Comparison of ENCODE assay signal across 8 cellular contexts in the genomic region with DNA sequence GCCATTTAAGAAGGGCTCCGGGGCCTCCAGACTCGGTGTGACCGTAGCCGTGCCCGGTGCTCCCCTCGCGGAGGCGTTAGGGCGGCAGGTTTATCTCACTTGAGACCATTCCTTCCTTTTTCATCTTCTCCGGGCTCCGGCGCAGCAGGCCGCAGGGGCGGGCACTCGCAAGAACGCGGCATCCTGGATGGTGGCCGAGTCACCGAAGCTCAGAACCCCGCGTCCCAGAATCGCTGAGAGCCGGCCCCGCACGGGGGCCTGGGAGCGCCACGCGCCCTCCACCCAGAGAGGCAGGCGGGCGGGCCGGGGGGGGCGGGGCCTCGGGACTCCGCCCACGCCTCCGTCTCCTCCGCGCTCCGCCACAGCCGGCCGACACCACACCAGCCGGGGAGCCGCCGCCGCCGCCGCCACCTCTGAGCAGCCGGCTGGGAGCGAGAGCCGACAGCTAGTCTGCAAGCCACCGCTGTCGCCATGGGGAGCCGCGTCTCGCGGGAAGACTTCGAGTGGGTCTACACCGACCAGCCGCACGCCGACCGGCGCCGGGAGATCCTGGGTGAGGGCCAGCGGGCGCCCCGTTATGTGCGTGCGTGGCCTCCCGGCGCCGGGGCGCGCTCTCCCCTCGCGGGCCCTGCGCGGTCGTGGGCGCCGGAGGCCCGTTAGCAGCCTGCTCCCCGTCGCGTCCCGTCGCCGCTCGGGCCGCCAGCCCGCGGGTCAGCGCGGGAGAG.
DNase-seq lines count a peak whose midpoint lies in the region; ATAC-seq and TF ChIP-seq lines count a peak whose summit lies in the region.

A gene (plus strand): TSS at position 375 of the 725 bp plus-strand sequence. CDS start 97 bp downstream, at position 472.

- peak within 1 kb of the TSS; percentile 66 for H3K9ac ChIP-seq in muscle layer of colon (ENCODE audit: low read length)

- peak; percentile 82 for DNase-seq in DMS153 (lab: John Stamatoyannopoulos, UW)
- peak; percentile 97 for DNase-seq in HuH-7 (ENCODE audit: low spot score)
- DNase-seq in OCI-M1 (lab: John Stamatoyannopoulos, UW): peak; percentile 94
- DNase-seq in activated T-cell treated with anti-CD3 and anti-CD28 coated beads for 48 hours (ENCODE audit: low read depth): peak; percentile 80
- DNase-seq in erythroblast (lab: John Stamatoyannopoulos, UW): peak; percentile 89 to 93
- DNase-seq in stimulated activated CD8-positive, alpha-beta memory T cell treated with anti-CD3 and anti-CD28 coated beads, Interleukin-7, amount 100 ng/mL, for 24 hours (ENCODE audit: low read depth): peak; percentile 42

- H3K9me3 ChIP-seq in muscle layer of colon (ENCODE audit: low read length): no peaks in the 10 kb centered on the region

- peaks cover 12% of the 10 kb centered on the region for H3K4me1 ChIP-seq in muscle layer of colon (ENCODE audit: insufficient read depth, low read length)

- no peaks in the 10 kb centered on the region for H3K36me3 ChIP-seq in muscle layer of colon (ENCODE audit: insufficient read depth, low read length)

- TF ChIP-seq POLR2A in erythroblast (IDR thresholded peaks at IDR 0.05; ENCODE audit: low read length): peak; percentile 70

- peak within 1 kb of the TSS; percentile 93 for H3K27ac ChIP-seq in muscle layer of colon (ENCODE audit: low read depth, low read length)

- ATAC-seq in GM21528 (IDR thresholded peaks at IDR 0.05; ENCODE audit: low FRiP score, unreplicated experiment): peak; percentile 76

- H3K4me3 ChIP-seq in muscle layer of colon (ENCODE audit: low read depth in 1 of 2, low read length in 2 of 2): peak within 1 kb of the TSS; percentile 64 to 94

- no peaks in the 10 kb centered on the region for H3K27me3 ChIP-seq in muscle layer of colon (ENCODE audit: control insufficient read depth in 1 of 2, insufficient read depth in 2 of 2, low read length in 2 of 2)

Comparison
In these comparisons a context has a peak if more than half of its experiments do, and no peak if none do; other contexts are left out.
1. Peak in every context shown above with its lines: DNase-seq, ATAC-seq, H3K4me3 ChIP-seq and H3K27ac ChIP-seq.
2. DNase-seq: peak in every context shown above with its lines; median percentile 97 in HuH-7; 94 in OCI-M1; 91 in erythroblast; 82 in DMS153; 80 in activated T-cell treated with anti-CD3 and anti-CD28 coated beads for 48 hours; 42 in stimulated activated CD8-positive, alpha-beta memory T cell treated with anti-CD3 and anti-CD28 coated beads, Interleukin-7, amount 100 ng/mL, for 24 hours.